In genomic region chr16:2882460-2883026, GRCh38 we compare ENCODE assay signal across 8 cellular contexts. TPM values are rescaled to one million over a fixed set of nuclear protein-coding genes. Genes with fewer than 3 reads are reported as not detected.
DNase-seq lines count a peak whose midpoint lies in the region; ATAC-seq and TF ChIP-seq lines count a peak whose summit lies in the region.

No MANE protein-coding gene starts in this region.

- no peaks in the 10 kb centered on the region for H3K36me3 Mint-ChIP-seq in IgD-negative memory B cell
- H3K36me3 Mint-ChIP-seq in activated T-cell treated with anti-CD3 and anti-CD28 coated beads, Interleukin-2, amount 50 U/mL, for 72 hours (ENCODE audit: insufficient read depth in 2 of 2), result no peaks in the 10 kb centered on the region

- H3K27ac ChIP-seq in esophagus muscularis mucosa (replicated peaks in 1 of 4) (peak overlapping the region; percentile 94 to 99 (median 98)), muscle layer of colon (ENCODE audit: low read depth, low read length) (peak overlapping the region; percentile 71)

- peak overlapping the region; percentile 9 to 98 (median 64) for H3K27ac Mint-ChIP-seq in IgD-negative memory B cell
- H3K27ac Mint-ChIP-seq in activated T-cell treated with anti-CD3 and anti-CD28 coated beads, Interleukin-2, amount 50 U/mL, for 72 hours, result peak overlapping the region; percentile 82

- DNase-seq in DMS114 treated with DMSO at 0.1 percent for 48 hours (lab: John Stamatoyannopoulos, UW; ENCODE audit: unreplicated experiment), result peak; percentile 98
- DNase-seq in OCI-M1 (lab: John Stamatoyannopoulos, UW), result peak; percentile 97
- peak; percentile 94 to 98 for DNase-seq in activated T-cell treated with anti-CD3 and anti-CD28 coated beads, Interleukin-2, amount 50 U/mL, for 72 hours
- peak; percentile 99 for DNase-seq in esophagus muscularis mucosa (ENCODE audit: extremely low spot score)
- DNase-seq in stimulated activated CD8-positive, alpha-beta memory T cell treated with anti-CD3 and anti-CD28 coated beads, Interleukin-7, amount 100 ng/mL, for 24 hours (ENCODE audit: low read depth), result peak; percentile 84

- no peak for TF ChIP-seq POLR2A in esophagus muscularis mucosa (IDR thresholded peaks at IDR 0.05; ENCODE audit: low read depth)

- intact Hi-C loops in esophagus muscularis mucosa (cut with DNase I), result no loop called here

- H3K36me3 ChIP-seq in esophagus muscularis mucosa (peaks cover 0 to 6% (median 0%) of the 10 kb centered on the region in 4 donors), muscle layer of colon (ENCODE audit: insufficient read depth, low read length) (no peaks in the 10 kb centered on the region)

- H3K27me3 ChIP-seq in esophagus muscularis mucosa (no peaks in the 10 kb centered on the region), muscle layer of colon (ENCODE audit: control insufficient read depth in 1 of 2, insufficient read depth in 2 of 2, low read length in 2 of 2) (no peaks in the 10 kb centered on the region)

- peaks cover 0 to 3% (median 2%) of the 10 kb centered on the region in 3 donors for H3K9me3 Mint-ChIP-seq in IgD-negative memory B cell
- H3K9me3 Mint-ChIP-seq in activated T-cell treated with anti-CD3 and anti-CD28 coated beads, Interleukin-2, amount 50 U/mL, for 72 hours, result no peaks in the 10 kb centered on the region

- H3K9ac ChIP-seq in muscle layer of colon (ENCODE audit: low read length), result peak overlapping the region; percentile 39

- H3K4me3 ChIP-seq in esophagus muscularis mucosa (peak overlapping the region; percentile 75 to 98 (median 92)), muscle layer of colon (ENCODE audit: low read depth in 1 of 2, low read length in 2 of 2) (peak overlapping the region; percentile 74 to 83)

- whole genome bisulfite sequencing in esophagus muscularis mucosa, result 0% methylated on average over 17 of the region's 34 CpGs

- ATAC-seq in GM21576 (IDR thresholded peaks at IDR 0.05; ENCODE audit: unreplicated experiment), result peak; percentile 91
- ATAC-seq in activated T-cell treated with anti-CD3 and anti-CD28 coated beads, Interleukin-2, amount 50 U/mL, for 72 hours (replicated peaks in 1 of 2), result peak; percentile 94 to 95

- H3K4me3 Mint-ChIP-seq in IgD-negative memory B cell, result peak overlapping the region; percentile 77 to 95 (median 92)
- peak overlapping the region; percentile 91 to 94 for H3K4me3 Mint-ChIP-seq in activated T-cell treated with anti-CD3 and anti-CD28 coated beads, Interleukin-2, amount 50 U/mL, for 72 hours

- TF ChIP-seq EP300 in esophagus muscularis mucosa (IDR thresholded peaks at IDR 0.05), result no peak

- H3K27me3 Mint-ChIP-seq in IgD-negative memory B cell, result no peaks in the 10 kb centered on the region
- no peaks in the 10 kb centered on the region for H3K27me3 Mint-ChIP-seq in activated T-cell treated with anti-CD3 and anti-CD28 coated beads, Interleukin-2, amount 50 U/mL, for 72 hours (ENCODE audit: low read depth)

- TF ChIP-seq CTCF in esophagus muscularis mucosa (IDR thresholded peaks at IDR 0.05), result no peak

- peaks cover 1 to 12% (median 7%) of the 10 kb centered on the region in 3 donors for H3K4me1 Mint-ChIP-seq in IgD-negative memory B cell
- peaks cover 13% of the 10 kb centered on the region for H3K4me1 Mint-ChIP-seq in activated T-cell treated with anti-CD3 and anti-CD28 coated beads, Interleukin-2, amount 50 U/mL, for 72 hours (ENCODE audit: low read depth)

- H3K4me1 ChIP-seq in esophagus muscularis mucosa, result peaks cover 8 to 20% (median 17%) of the 10 kb centered on the region in 4 donors
- H3K4me1 ChIP-seq in muscle layer of colon (ENCODE audit: insufficient read depth, low read length), result peaks cover 6% of the 10 kb centered on the region

- no peaks in the 10 kb centered on the region for H3K9me3 ChIP-seq in esophagus muscularis mucosa
- H3K9me3 ChIP-seq in muscle layer of colon (ENCODE audit: low read length), result no peaks in the 10 kb centered on the region

RNA-seq across cellular contexts. Expression of gene FLYWCH2, which starts 0.5 kb away (rescaled TPM):
- 20.8 TPM for polyA plus RNA-seq in IgD-negative memory B cell
- 10 to 100 TPM; 26.4 to 29.1 TPM for total RNA-seq in activated T-cell treated with anti-CD3 and anti-CD28 coated beads, Interleukin-2, amount 50 U/mL, for 72 hours
- 10 to 100 TPM; 41.9 to 47.2 (median 43.9) TPM for total RNA-seq in esophagus muscularis mucosa

RNA-seq across cellular contexts. Expression of gene PRSS22, which starts 24.6 kb away (rescaled TPM):
- not detected for polyA plus RNA-seq in IgD-negative memory B cell
- 1 to 10 TPM in 1 of 2 donors, not detected in 1; 1.1 TPM for total RNA-seq in activated T-cell treated with anti-CD3 and anti-CD28 coated beads, Interleukin-2, amount 50 U/mL, for 72 hours
- total RNA-seq in esophagus muscularis mucosa, result not detected

RNA-seq across cellular contexts. Expression of gene FLYWCH1, which starts 29.2 kb away (rescaled TPM):
- 14.8 TPM for polyA plus RNA-seq in IgD-negative memory B cell
- total RNA-seq in activated T-cell treated with anti-CD3 and anti-CD28 coated beads, Interleukin-2, amount 50 U/mL, for 72 hours, result 10 to 100 TPM; 68.5 to 76.4 TPM
- total RNA-seq in esophagus muscularis mucosa, result 10 to 100 TPM; 33.8 to 61.6 (median 46.8) TPM

RNA-seq across cellular contexts. Expression of gene ZG16B, which starts 52.4 kb away (rescaled TPM):
- polyA plus RNA-seq in IgD-negative memory B cell, result not detected
- total RNA-seq in activated T-cell treated with anti-CD3 and anti-CD28 coated beads, Interleukin-2, amount 50 U/mL, for 72 hours, result 1 to 10 TPM; 3.9 to 8.5 TPM
- not detected for total RNA-seq in esophagus muscularis mucosa

Comparison
In these comparisons a context has a peak if more than half of its experiments do, and no peak if none do; other contexts are left out.
1. Peak in every context shown above with its lines: DNase-seq, ATAC-seq, H3K4me3 ChIP-seq and H3K27ac ChIP-seq.